In the genomic region with DNA sequence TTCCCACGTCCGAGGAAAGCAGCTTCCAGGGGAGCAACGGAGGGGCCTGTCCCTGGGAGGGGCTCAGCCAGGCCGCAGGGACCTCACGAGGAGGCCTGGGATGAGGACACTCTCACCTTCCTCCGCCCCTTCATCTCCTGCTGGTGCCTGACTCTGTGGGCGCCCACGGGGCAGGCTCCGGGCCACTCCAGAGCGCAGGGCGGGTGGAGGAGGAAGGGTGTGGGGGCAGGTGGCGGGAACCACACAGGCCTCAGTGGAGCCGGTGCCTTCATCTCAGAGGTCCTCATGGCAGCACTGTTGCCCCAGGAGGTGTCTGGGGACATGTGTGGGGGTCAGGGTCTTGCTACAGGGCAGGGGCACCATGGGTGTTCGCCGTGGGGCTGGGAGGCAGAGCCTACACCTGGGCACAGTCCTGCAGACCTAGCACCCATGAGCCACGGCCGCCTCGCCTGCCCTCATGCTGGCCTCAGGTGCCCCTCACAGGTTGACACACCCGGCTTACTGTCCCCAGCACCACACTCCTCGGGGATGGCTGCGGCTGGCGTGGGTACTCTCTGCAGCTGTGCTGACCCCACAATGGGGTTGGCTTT, we compare ENCODE assay signal across 23 cellular contexts.
"Had no signal": no experiment of that assay in that cellular context is flagged by ENCODE, and none has a peak within 500 bp of the region (broad histone marks: within the 10 kb centered on the region; RNA-seq: fewer than 3 reads in every experiment).

No MANE protein-coding gene starts in this region.

- H3K27ac ChIP-seq: coronary artery, esophagus squamous epithelium, gastrocnemius medialis, neural progenitor cell, ovary, psoas muscle, skin epidermis had no signal

- H3K9me3 ChIP-seq: esophagus squamous epithelium, gastrocnemius medialis, ovary, psoas muscle had no signal

- ATAC-seq: activated T-cell treated with anti-CD3 and anti-CD28 coated beads, Interleukin-2, amount 50 U/mL, for 72 hours; naive thymus-derived CD4-positive, alpha-beta T cell had no signal

- H3K4me3 ChIP-seq: coronary artery, esophagus squamous epithelium, gastrocnemius medialis, neural progenitor cell, ovary, psoas muscle, skin epidermis had no signal

- H3K27me3 ChIP-seq: gastrocnemius medialis, neural progenitor cell, ovary had no signal

- H3K9ac ChIP-seq: neural progenitor cell had no signal

- H3K36me3 ChIP-seq: esophagus squamous epithelium, gastrocnemius medialis, neural progenitor cell, ovary had no signal

- H3K4me1 ChIP-seq: esophagus squamous epithelium, gastrocnemius medialis, neural progenitor cell, psoas muscle had no signal

- H2AFZ ChIP-seq: neural progenitor cell had no signal

- DNase-seq: activated B cell treated with CpG ODN at 0.5 μM for 24 hours; activated CD4-positive, alpha-beta memory T cell treated with anti-CD3 and anti-CD28 coated beads for 36 hours; activated CD4-positive, alpha-beta T cell treated with anti-CD3 and anti-CD28 coated beads for 4 hours; activated effector memory CD4-positive, alpha-beta T cell treated with Interleukin-2 at 50 U/mL for 16 hours; activated naive CD4-positive, alpha-beta T cell treated with anti-CD3 and anti-CD28 coated beads for 36 hours; activated naive CD8-positive, alpha-beta T cell treated with anti-CD3 and anti-CD28 coated beads, Interleukin-2, amount 10 ng/mL, durations not matched to agents 7 days and 5 days; activated T-cell treated with anti-CD3 and anti-CD28 coated beads, Interleukin-2, amount 50 U/mL, for 72 hours; amniotic stem cell; cerebellar nuclear complex; esophagus squamous epithelium; gastrocnemius medialis; hippocampal formation; mesendoderm; naive thymus-derived CD4-positive, alpha-beta T cell; ovary; psoas muscle; stimulated activated CD4-positive, alpha-beta T cell treated with anti-CD3 and anti-CD28 coated beads, Interleukin-15, amount 100 ng/mL, for 24 hours; stimulated activated naive CD4-positive, alpha-beta T cell; T1000 had no signal

- FAIRE-seq: bronchial epithelial cell had no signal

- H3K4me2 ChIP-seq: neural progenitor cell had no signal
